ENCODE assay signal across 8 cellular contexts in the genomic region with DNA sequence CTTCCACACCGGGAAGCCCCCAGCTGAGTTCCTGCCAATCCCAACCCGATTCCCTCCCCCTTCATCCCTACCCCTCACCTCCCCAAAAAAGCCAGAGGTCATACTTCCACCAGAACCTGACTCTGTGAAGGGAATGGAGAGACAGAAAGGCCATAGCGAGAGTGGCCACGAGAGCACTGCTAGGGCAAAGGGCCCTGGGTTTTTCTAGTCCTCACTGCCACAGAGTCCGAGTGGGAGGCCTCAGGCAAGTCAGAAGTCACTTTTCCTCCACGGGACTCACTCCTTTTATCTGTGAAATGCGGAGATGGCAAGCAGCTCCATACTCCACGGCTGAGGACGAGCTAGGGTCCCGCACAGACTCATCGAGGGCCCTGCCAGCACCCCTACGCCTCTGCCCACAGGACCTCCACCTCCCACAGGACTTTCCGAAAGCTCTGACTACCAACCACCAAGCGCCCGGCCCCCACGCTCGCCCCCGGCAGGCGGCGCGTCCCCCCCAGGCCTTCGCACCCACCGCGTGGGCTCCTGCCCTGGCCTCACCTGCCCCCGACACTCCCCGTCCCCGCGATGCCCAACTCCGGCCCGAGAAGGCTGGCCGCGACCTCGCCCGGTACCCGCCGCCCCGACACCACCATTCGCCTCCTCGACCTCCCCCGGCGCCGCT.
DNase-seq lines count a peak whose midpoint lies in the region; ATAC-seq, FAIRE-seq and TF ChIP-seq lines count a peak whose summit lies in the region.

No MANE protein-coding gene starts in this region.

- TF ChIP-seq CTCF in D721Med (IDR thresholded peaks at IDR 0.05; ENCODE audit: insufficient read depth, missing control alignments): no peak

- in situ Hi-C loops in T47D (cut with HindIII; ENCODE audit: low pct_unique_long_range_greater_than_20kb, low sequenced_read_pairs): no loop called here

- peak; percentile 41 to 42 for DNase-seq in NCI-H2081 (lab: John Stamatoyannopoulos, UW)
- DNase-seq in NCI-H2081 treated with DMSO at 0.1 percent for 48 hours (lab: John Stamatoyannopoulos, UW): no peak
- DNase-seq in UCSD-AML1 (lab: John Stamatoyannopoulos, UW; ENCODE audit: unreplicated experiment): peak; percentile 49
- DNase-seq in T47D (ENCODE audit: low read depth in 1 of 2, low spot score in 1 of 2): peak; percentile 64 to 75
- peak; percentile 48 for DNase-seq in iris pigment epithelial cell (ENCODE audit: low read depth)
- peak in 3 of 4 experiments; percentile 34 to 48 (median 48) for DNase-seq in stimulated activated CD4-positive, alpha-beta T cell treated with anti-CD3 and anti-CD28 coated beads, Interleukin-1b, Interleukin-23, amount 100 ng/mL, for 24 hours (ENCODE audit: low read depth in 4 of 4, low spot score in 1 of 4)
- DNase-seq in D721Med (ENCODE audit: insufficient read length, low spot score): no peak

- no peak for FAIRE-seq in D721Med (lab: Jason Lieb, UNC)

- peak; percentile 13 for ATAC-seq in HG03175 (IDR thresholded peaks at IDR 0.05; ENCODE audit: unreplicated experiment)

Comparison
In these comparisons a context has a peak if more than half of its experiments do, and no peak if none do; other contexts are left out.
1. DNase-seq: peak in NCI-H2081 (2 of 2), UCSD-AML1 (single experiment), T47D (2 of 2), iris pigment epithelial cell (single experiment) and stimulated activated CD4-positive, alpha-beta T cell treated with anti-CD3 and anti-CD28 coated beads, Interleukin-1b, Interleukin-23, amount 100 ng/mL, for 24 hours (3 of 4); none in NCI-H2081 treated with DMSO at 0.1 percent for 48 hours (single experiment) and D721Med (single experiment).